Comparison of ENCODE assay signal across 38 cellular contexts in the genomic region with DNA sequence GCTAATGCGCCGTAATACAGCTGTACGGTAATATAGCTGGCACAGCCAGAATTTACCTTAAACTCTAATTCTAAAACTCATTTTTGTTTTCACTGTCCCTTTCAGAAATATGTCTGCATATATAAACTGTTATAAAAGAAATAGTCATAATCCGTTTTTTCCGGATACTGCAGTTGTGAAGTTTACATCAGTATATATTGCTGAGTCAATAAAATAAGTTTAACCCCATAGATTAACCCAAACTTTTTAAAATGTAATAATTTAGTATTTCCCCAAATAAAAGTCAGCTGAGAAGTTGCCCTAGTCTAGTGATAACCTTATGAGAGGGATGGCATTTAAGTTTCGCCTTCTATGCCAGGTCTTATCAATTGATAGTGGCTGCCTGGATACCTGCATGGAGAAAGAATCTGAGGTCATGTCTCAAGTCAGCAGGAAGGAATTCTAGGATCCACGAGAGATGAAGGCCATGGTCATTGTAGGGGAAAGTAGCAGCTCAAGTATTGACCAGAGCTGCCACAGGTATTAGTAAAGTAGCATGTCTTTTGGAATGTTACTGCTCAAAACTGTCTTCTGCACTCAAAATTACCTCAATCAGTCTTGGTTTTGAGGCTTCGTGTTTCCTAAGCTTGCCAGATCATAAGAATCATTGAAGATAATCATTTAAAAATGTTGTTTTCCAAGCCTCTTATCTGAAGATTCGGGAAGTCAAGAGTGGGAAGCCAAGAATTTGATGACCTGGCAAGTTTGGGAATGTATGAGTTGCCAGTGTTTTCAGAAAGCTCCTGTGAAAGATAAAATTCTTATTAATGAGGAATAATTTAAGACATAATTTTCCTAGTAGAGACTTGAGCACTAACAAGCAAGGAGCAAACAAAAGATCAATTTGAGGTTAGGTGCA. TPM values are rescaled to one million over a fixed set of nuclear protein-coding genes. Genes with fewer than 3 reads are reported as not detected.
"Had no signal": no experiment of that assay in that cellular context is flagged by ENCODE, and none has a peak within 500 bp of the region (broad histone marks: within the 10 kb centered on the region; RNA-seq: fewer than 3 reads in every experiment).

No MANE protein-coding gene starts in this region.

- H3K4me3 ChIP-seq: MG63 had no signal

- H3K4me3 Mint-ChIP-seq: activated CD4-positive, alpha-beta memory T cell treated with anti-CD3 and anti-CD28 coated beads, Interleukin-2, amount 10 ng/mL, durations not matched to agents 7 days and 5 days; activated naive CD4-positive, alpha-beta T cell treated with anti-CD3 and anti-CD28 coated beads, Interleukin-2, amount 50 U/mL, for 24 hours; activated naive CD8-positive, alpha-beta T cell treated with anti-CD3 and anti-CD28 coated beads, Interleukin-2, amount 10 ng/mL, durations not matched to agents 7 days and 5 days; activated T-cell treated with anti-CD3 and anti-CD28 coated beads, Interleukin-2, amount 50 U/mL, for 72 hours; activated T-helper 17 cell treated with anti-CD3 and anti-CD28 coated beads, Interleukin-2, amount 50 U/mL, for 72 hours; brain; IgD-negative memory B cell had no signal

- H3K4me1 Mint-ChIP-seq: activated CD4-positive, alpha-beta memory T cell treated with anti-CD3 and anti-CD28 coated beads, Interleukin-2, amount 10 ng/mL, durations not matched to agents 7 days and 5 days; activated naive CD4-positive, alpha-beta T cell treated with anti-CD3 and anti-CD28 coated beads, Interleukin-2, amount 50 U/mL, for 24 hours; activated naive CD8-positive, alpha-beta T cell treated with anti-CD3 and anti-CD28 coated beads, Interleukin-2, amount 10 ng/mL, durations not matched to agents 7 days and 5 days; activated T-helper 17 cell treated with anti-CD3 and anti-CD28 coated beads, Interleukin-2, amount 50 U/mL, for 72 hours; brain; IgD-negative memory B cell had no signal

- H3K9me3 ChIP-seq: MG63 had no signal

- DNase-seq: activated CD4-positive, alpha-beta memory T cell treated with anti-CD3 and anti-CD28 coated beads, Interleukin-2, amount 10 ng/mL, durations not matched to agents 7 days and 5 days; activated CD4-positive, alpha-beta T cell treated with anti-CD3 and anti-CD28 coated beads for 1 hour; activated CD4-positive, alpha-beta T cell treated with anti-CD3 and anti-CD28 coated beads for 48 hours; activated CD4-positive, CD25-positive, alpha-beta regulatory T cell; activated gamma-delta T cell; activated naive CD4-positive, alpha-beta T cell treated with Interleukin-2 at 50 U/mL for 16 hours; activated naive CD8-positive, alpha-beta T cell treated with anti-CD3 and anti-CD28 coated beads, Interleukin-2, amount 10 ng/mL, durations not matched to agents 7 days and 5 days; activated T-cell treated with anti-CD3 and anti-CD28 coated beads, Interleukin-2, amount 50 U/mL, for 1 hour; activated T-cell treated with anti-CD3 and anti-CD28 coated beads, Interleukin-2, amount 50 U/mL, for 72 hours; caudate nucleus; Kasumi-1; KG1; MG63; NCI-H1048; NCI-H1105 treated with DMSO at 0.1 percent for 48 hours; NCI-H1436; NCI-H1694; NCI-H1930; NCI-H510A; NCI-H526; NCI-H748 treated with DMSO at 0.1 percent for 48 hours; NK-92 treated with Interleukin-12 subunit alpha and Interleukin-12 subunit beta, amount 100 ng/mL, for 24 hours; PC-3; Right ventricle myocardium superior; SW 1271; T-helper 1 cell; T1000; WERI-Rb-1 had no signal

- H3K9me3 Mint-ChIP-seq: activated CD4-positive, alpha-beta memory T cell treated with anti-CD3 and anti-CD28 coated beads, Interleukin-2, amount 10 ng/mL, durations not matched to agents 7 days and 5 days; activated naive CD4-positive, alpha-beta T cell treated with anti-CD3 and anti-CD28 coated beads, Interleukin-2, amount 50 U/mL, for 24 hours; activated naive CD8-positive, alpha-beta T cell treated with anti-CD3 and anti-CD28 coated beads, Interleukin-2, amount 10 ng/mL, durations not matched to agents 7 days and 5 days; activated T-cell treated with anti-CD3 and anti-CD28 coated beads, Interleukin-2, amount 50 U/mL, for 72 hours; activated T-helper 17 cell treated with anti-CD3 and anti-CD28 coated beads, Interleukin-2, amount 50 U/mL, for 72 hours; IgD-negative memory B cell had no signal

- H3K27ac Mint-ChIP-seq: activated CD4-positive, alpha-beta memory T cell treated with anti-CD3 and anti-CD28 coated beads, Interleukin-2, amount 10 ng/mL, durations not matched to agents 7 days and 5 days; activated naive CD4-positive, alpha-beta T cell treated with anti-CD3 and anti-CD28 coated beads, Interleukin-2, amount 50 U/mL, for 24 hours; activated naive CD8-positive, alpha-beta T cell treated with anti-CD3 and anti-CD28 coated beads, Interleukin-2, amount 10 ng/mL, durations not matched to agents 7 days and 5 days; activated T-cell treated with anti-CD3 and anti-CD28 coated beads, Interleukin-2, amount 50 U/mL, for 72 hours; activated T-helper 17 cell treated with anti-CD3 and anti-CD28 coated beads, Interleukin-2, amount 50 U/mL, for 72 hours; brain; IgD-negative memory B cell had no signal

- H3K36me3 ChIP-seq: MG63, WERI-Rb-1 had no signal

- H3K27me3 ChIP-seq: MG63 had no signal

- FAIRE-seq: bronchial epithelial cell, RCC 7860 had no signal

- H3K36me3 Mint-ChIP-seq: activated naive CD4-positive, alpha-beta T cell treated with anti-CD3 and anti-CD28 coated beads, Interleukin-2, amount 50 U/mL, for 24 hours; activated naive CD8-positive, alpha-beta T cell treated with anti-CD3 and anti-CD28 coated beads, Interleukin-2, amount 10 ng/mL, durations not matched to agents 7 days and 5 days; brain; IgD-negative memory B cell had no signal

- ATAC-seq: activated T-cell treated with anti-CD3 and anti-CD28 coated beads, Interleukin-2, amount 50 U/mL, for 72 hours; activated T-helper 17 cell treated with anti-CD3 and anti-CD28 coated beads, Interleukin-2, amount 50 U/mL, for 72 hours; PC-3 had no signal

- H3K27ac ChIP-seq: RWPE1, WERI-Rb-1 had no signal

RNA-seq across cellular contexts. Expression of a gene that starts 10.8 kb away (rescaled TPM):
- total RNA-seq: activated CD4-positive, alpha-beta memory T cell treated with anti-CD3 and anti-CD28 coated beads, Interleukin-2, amount 10 ng/mL, durations not matched to agents 7 days and 5 days; activated CD8-positive, alpha-beta memory T cell treated with anti-CD3 and anti-CD28 coated beads for 36 hours; activated naive CD8-positive, alpha-beta T cell treated with anti-CD3 and anti-CD28 coated beads, Interleukin-2, amount 10 ng/mL, durations not matched to agents 7 days and 5 days; activated T-cell treated with anti-CD3 and anti-CD28 coated beads, Interleukin-2, amount 50 U/mL, for 72 hours; activated T-helper 17 cell treated with anti-CD3 and anti-CD28 coated beads, Interleukin-2, amount 50 U/mL, for 72 hours; bronchial epithelial cell; PC-3; Right ventricle myocardium superior; T-helper 2 cell treated with Interferon-gamma antibody and Interleukin-4, amounts not matched to agents 100 ng/mL and 5 ng/mL, for 36 hours had no signal
- polyA plus RNA-seq: adipose tissue, IgD-negative memory B cell had no signal
